ENCODE assay signal across 2 cellular contexts in the genomic region with DNA sequence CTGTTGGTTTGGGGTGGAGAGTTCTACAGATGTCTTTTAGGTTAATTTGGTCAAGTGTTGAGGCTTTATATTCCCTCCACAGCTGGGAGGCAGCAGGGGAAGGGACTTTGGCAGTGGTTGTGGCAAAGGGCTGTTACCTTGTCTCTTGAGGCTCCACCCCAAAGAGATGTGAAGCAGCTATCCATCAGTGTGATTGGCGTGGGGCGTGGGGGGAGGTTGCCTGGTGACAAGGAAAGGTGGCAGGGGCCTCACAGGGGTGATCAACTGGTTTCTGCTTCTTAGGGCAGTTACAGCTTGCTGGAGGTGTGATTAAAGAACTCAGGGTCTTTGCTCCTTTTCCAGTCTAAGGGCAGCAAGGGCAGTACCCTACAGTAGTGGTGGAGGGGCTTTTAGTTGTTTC.
TF ChIP-seq lines count a peak whose summit lies in the region.

No MANE protein-coding gene starts in this region.

TF ChIP-seq in GM23338, 12 proteins besides CTCF, POLR2A, EP300 and RAD21:
- TF ChIP-seq, protein P1, sequence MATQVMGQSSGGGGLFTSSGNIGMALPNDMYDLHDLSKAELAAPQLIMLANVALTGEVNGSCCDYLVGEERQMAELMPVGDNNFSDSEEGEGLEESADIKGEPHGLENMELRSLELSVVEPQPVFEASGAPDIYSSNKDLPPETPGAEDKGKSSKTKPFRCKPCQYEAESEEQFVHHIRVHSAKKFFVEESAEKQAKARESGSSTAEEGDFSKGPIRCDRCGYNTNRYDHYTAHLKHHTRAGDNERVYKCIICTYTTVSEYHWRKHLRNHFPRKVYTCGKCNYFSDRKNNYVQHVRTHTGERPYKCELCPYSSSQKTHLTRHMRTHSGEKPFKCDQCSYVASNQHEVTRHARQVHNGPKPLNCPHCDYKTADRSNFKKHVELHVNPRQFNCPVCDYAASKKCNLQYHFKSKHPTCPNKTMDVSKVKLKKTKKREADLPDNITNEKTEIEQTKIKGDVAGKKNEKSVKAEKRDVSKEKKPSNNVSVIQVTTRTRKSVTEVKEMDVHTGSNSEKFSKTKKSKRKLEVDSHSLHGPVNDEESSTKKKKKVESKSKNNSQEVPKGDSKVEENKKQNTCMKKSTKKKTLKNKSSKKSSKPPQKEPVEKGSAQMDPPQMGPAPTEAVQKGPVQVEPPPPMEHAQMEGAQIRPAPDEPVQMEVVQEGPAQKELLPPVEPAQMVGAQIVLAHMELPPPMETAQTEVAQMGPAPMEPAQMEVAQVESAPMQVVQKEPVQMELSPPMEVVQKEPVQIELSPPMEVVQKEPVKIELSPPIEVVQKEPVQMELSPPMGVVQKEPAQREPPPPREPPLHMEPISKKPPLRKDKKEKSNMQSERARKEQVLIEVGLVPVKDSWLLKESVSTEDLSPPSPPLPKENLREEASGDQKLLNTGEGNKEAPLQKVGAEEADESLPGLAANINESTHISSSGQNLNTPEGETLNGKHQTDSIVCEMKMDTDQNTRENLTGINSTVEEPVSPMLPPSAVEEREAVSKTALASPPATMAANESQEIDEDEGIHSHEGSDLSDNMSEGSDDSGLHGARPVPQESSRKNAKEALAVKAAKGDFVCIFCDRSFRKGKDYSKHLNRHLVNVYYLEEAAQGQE (IDR thresholded peaks at IDR 0.05; ENCODE audit: unreplicated experiment) = no peak
- TF ChIP-seq STAT1 (IDR thresholded peaks at IDR 0.05; ENCODE audit: unreplicated experiment) = no peak
- TF ChIP-seq ZNF331 (CRISPR knock-in tag; IDR thresholded peaks at IDR 0.05; ENCODE audit: low read depth) = no peak
- TF ChIP-seq, protein P2, sequence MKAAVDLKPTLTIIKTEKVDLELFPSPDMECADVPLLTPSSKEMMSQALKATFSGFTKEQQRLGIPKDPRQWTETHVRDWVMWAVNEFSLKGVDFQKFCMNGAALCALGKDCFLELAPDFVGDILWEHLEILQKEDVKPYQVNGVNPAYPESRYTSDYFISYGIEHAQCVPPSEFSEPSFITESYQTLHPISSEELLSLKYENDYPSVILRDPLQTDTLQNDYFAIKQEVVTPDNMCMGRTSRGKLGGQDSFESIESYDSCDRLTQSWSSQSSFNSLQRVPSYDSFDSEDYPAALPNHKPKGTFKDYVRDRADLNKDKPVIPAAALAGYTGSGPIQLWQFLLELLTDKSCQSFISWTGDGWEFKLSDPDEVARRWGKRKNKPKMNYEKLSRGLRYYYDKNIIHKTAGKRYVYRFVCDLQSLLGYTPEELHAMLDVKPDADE (IDR thresholded peaks at IDR 0.05) = no peak

TF ChIP-seq in K562, 482 proteins besides CTCF, POLR2A, EP300 and RAD21:
- TF ChIP-seq XRCC4 (IDR thresholded peaks at IDR 0.05; ENCODE audit: extremely low read depth, insufficient read depth, insufficient read length) (no peak), ZNF584 (CRISPR knock-in tag; IDR thresholded peaks at IDR 0.05; ENCODE audit: low read depth) (no peak), POLR2B (IDR thresholded peaks at IDR 0.05; ENCODE audit: low read depth, partially characterized antibody) (no peak), RUNX1 (IDR thresholded peaks at IDR 0.05; ENCODE audit: low read depth) (no peak), CBFA2T2 (conservative IDR thresholded peaks at IDR 0.05) (no peak), ZNF77 (CRISPR knock-in tag; IDR thresholded peaks at IDR 0.05) (no peak)
- TF ChIP-seq, protein P3, sequence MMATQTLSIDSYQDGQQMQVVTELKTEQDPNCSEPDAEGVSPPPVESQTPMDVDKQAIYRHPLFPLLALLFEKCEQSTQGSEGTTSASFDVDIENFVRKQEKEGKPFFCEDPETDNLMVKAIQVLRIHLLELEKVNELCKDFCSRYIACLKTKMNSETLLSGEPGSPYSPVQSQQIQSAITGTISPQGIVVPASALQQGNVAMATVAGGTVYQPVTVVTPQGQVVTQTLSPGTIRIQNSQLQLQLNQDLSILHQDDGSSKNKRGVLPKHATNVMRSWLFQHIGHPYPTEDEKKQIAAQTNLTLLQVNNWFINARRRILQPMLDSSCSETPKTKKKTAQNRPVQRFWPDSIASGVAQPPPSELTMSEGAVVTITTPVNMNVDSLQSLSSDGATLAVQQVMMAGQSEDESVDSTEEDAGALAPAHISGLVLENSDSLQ (IDR thresholded peaks at IDR 0.05) = peak; percentile 68
